In genomic region chr1:160146107-160146506, GRCh38 we compare ENCODE assay signal across 28 cellular contexts. TPM values are rescaled to one million over a fixed set of nuclear protein-coding genes. Genes with fewer than 3 reads are reported as not detected.
"Had no signal": no experiment of that assay in that cellular context is flagged by ENCODE, and none has a peak within 500 bp of the region (broad histone marks: within the 10 kb centered on the region; RNA-seq: fewer than 3 reads in every experiment).

No MANE protein-coding gene starts in this region.

- H3K27ac Mint-ChIP-seq: stimulated activated effector memory CD8-positive, alpha-beta T cell treated with anti-CD3 and anti-CD28 coated beads, Interleukin-12 subunit alpha, Interleukin-12 subunit beta, amount 100 ng/mL, for 72 hours; stimulated activated memory B cell treated with anti-CD40 and anti-IgM and Interleukin-4, amounts not matched to agents 10 μg/mL and 1 μg/mL and 100 μg/mL, for 72 hours; stimulated activated naive B cell treated with anti-CD40 and anti-IgM and Interleukin-4, amounts not matched to agents 10 μg/mL and 1 μg/mL and 100 μg/mL, for 72 hours; stimulated activated naive CD8-positive, alpha-beta T cell treated with anti-CD3 and anti-CD28 coated beads, Interleukin-15, amount 100 ng/mL, for 72 hours; stimulated activated naive CD8-positive, alpha-beta T cell treated with anti-CD3 and anti-CD28 coated beads, Interleukin-15, Interleukin-2, amounts not matched to agents 100 ng/mL and 50 ng/mL, for 24 hours; type B pancreatic cell had no signal

- H3K27me3 ChIP-seq: suprapubic skin, testis, thyroid gland, tibial artery, tibial nerve, transverse colon, upper lobe of left lung, upper lobe of right lung, uterus, vagina had no signal

- H3K27ac ChIP-seq: stomach, suprapubic skin, testis, thyroid gland, tibial nerve, transverse colon, upper lobe of left lung, upper lobe of right lung, uterus, vagina had no signal

- ATAC-seq: stimulated activated effector memory CD8-positive, alpha-beta T cell treated with anti-CD3 and anti-CD28 coated beads, Interleukin-12 subunit alpha, Interleukin-12 subunit beta, amount 100 ng/mL, for 72 hours; stimulated activated memory B cell treated with anti-CD40 and anti-IgM and Interleukin-4, amounts not matched to agents 10 μg/mL and 1 μg/mL and 100 μg/mL, for 72 hours; stimulated activated naive B cell treated with anti-CD40 and anti-IgM and Interleukin-4, amounts not matched to agents 10 μg/mL and 1 μg/mL and 100 μg/mL, for 72 hours; stimulated activated naive CD8-positive, alpha-beta T cell treated with anti-CD3 and anti-CD28 coated beads, Interleukin-15, amount 100 ng/mL, for 72 hours; stimulated activated naive CD8-positive, alpha-beta T cell treated with anti-CD3 and anti-CD28 coated beads, Interleukin-15, Interleukin-2, amounts not matched to agents 100 U/mL and 50 U/mL, for 24 hours; upper lobe of right lung had no signal

- DNase-seq: stimulated activated CD4-positive, alpha-beta T cell treated with anti-CD3 and anti-CD28 coated beads, Interleukin-2, amount 100 ng/mL, for 48 hours; stimulated activated CD4-positive, alpha-beta T cell treated with anti-CD3 and anti-CD28 coated beads, Interleukin-4, amount 100 ng/mL, for 1 hour; stimulated activated CD4-positive, alpha-beta T cell treated with anti-CD3 and anti-CD28 coated beads, Interleukin-4, amount 100 ng/mL, for 24 hours; stimulated activated CD4-positive, alpha-beta T cell treated with anti-CD3 and anti-CD28 coated beads, Interleukin-4, amount 100 ng/mL, for 4 hours; stimulated activated CD8-positive, alpha-beta memory T cell treated with anti-CD3 and anti-CD28 coated beads, Interleukin-4, amount 100 ng/mL, for 48 hours; stimulated activated naive B cell treated with anti-CD40 and anti-IgM and Interleukin-4, amounts not matched to agents 10 μg/mL and 1 μg/mL and 100 μg/mL, for 72 hours; stimulated activated naive CD4-positive, alpha-beta T cell; stimulated activated naive CD4-positive, alpha-beta T cell treated with Interleukin-2 at 50 U/mL for 16 hours; stimulated activated naive CD8-positive, alpha-beta T cell treated with anti-CD3 and anti-CD28 coated beads, Interleukin-15, amount 100 ng/mL, for 72 hours; stimulated activated naive CD8-positive, alpha-beta T cell treated with anti-CD3 and anti-CD28 coated beads, Interleukin-15, Interleukin-2, amounts not matched to agents 100 U/mL and 50 U/mL, for 24 hours; stomach; substantia nigra; testis; thyroid gland; tibial artery; transverse colon; trophoblast cell; upper lobe of left lung; upper lobe of right lung; uterus had no signal

- H3K36me3 Mint-ChIP-seq: stimulated activated effector memory CD8-positive, alpha-beta T cell treated with anti-CD3 and anti-CD28 coated beads, Interleukin-12 subunit alpha, Interleukin-12 subunit beta, amount 100 ng/mL, for 72 hours; stimulated activated memory B cell treated with anti-CD40 and anti-IgM and Interleukin-4, amounts not matched to agents 10 μg/mL and 1 μg/mL and 100 μg/mL, for 72 hours; stimulated activated naive B cell treated with anti-CD40 and anti-IgM and Interleukin-4, amounts not matched to agents 10 μg/mL and 1 μg/mL and 100 μg/mL, for 72 hours; type B pancreatic cell had no signal

- H3K9me3 ChIP-seq: stomach, suprapubic skin, testis, thoracic aorta, thyroid gland, tibial artery, tibial nerve, transverse colon, upper lobe of left lung, upper lobe of right lung, uterus, vagina had no signal

- H3K27me3 Mint-ChIP-seq: type B pancreatic cell had no signal

- H3K4me3 ChIP-seq: stomach, suprapubic skin, testis, thoracic aorta, thyroid gland, tibial artery, tibial nerve, transverse colon, upper lobe of left lung, upper lobe of right lung, uterus, vagina had no signal

- H3K4me3 Mint-ChIP-seq: stimulated activated effector memory CD8-positive, alpha-beta T cell treated with anti-CD3 and anti-CD28 coated beads, Interleukin-12 subunit alpha, Interleukin-12 subunit beta, amount 100 ng/mL, for 72 hours; stimulated activated memory B cell treated with anti-CD40 and anti-IgM and Interleukin-4, amounts not matched to agents 10 μg/mL and 1 μg/mL and 100 μg/mL, for 72 hours; stimulated activated naive B cell treated with anti-CD40 and anti-IgM and Interleukin-4, amounts not matched to agents 10 μg/mL and 1 μg/mL and 100 μg/mL, for 72 hours; stimulated activated naive CD8-positive, alpha-beta T cell treated with anti-CD3 and anti-CD28 coated beads, Interleukin-15, amount 100 ng/mL, for 72 hours; stimulated activated naive CD8-positive, alpha-beta T cell treated with anti-CD3 and anti-CD28 coated beads, Interleukin-15, Interleukin-2, amounts not matched to agents 100 ng/mL and 50 ng/mL, for 24 hours; type B pancreatic cell had no signal

- H3K4me1 ChIP-seq: stomach, testis, thyroid gland, upper lobe of left lung, upper lobe of right lung, uterus, vagina had no signal

- H3K36me3 ChIP-seq: stomach, suprapubic skin, thyroid gland, transverse colon, upper lobe of left lung, upper lobe of right lung, uterus, vagina had no signal

- H3K4me1 Mint-ChIP-seq: stimulated activated effector memory CD8-positive, alpha-beta T cell treated with anti-CD3 and anti-CD28 coated beads, Interleukin-12 subunit alpha, Interleukin-12 subunit beta, amount 100 ng/mL, for 72 hours; stimulated activated naive CD8-positive, alpha-beta T cell treated with anti-CD3 and anti-CD28 coated beads, Interleukin-15, amount 100 ng/mL, for 72 hours had no signal

- H3K9me3 Mint-ChIP-seq: stimulated activated effector memory CD8-positive, alpha-beta T cell treated with anti-CD3 and anti-CD28 coated beads, Interleukin-12 subunit alpha, Interleukin-12 subunit beta, amount 100 ng/mL, for 72 hours; stimulated activated memory B cell treated with anti-CD40 and anti-IgM and Interleukin-4, amounts not matched to agents 10 μg/mL and 1 μg/mL and 100 μg/mL, for 72 hours; stimulated activated naive B cell treated with anti-CD40 and anti-IgM and Interleukin-4, amounts not matched to agents 10 μg/mL and 1 μg/mL and 100 μg/mL, for 72 hours; stimulated activated naive CD8-positive, alpha-beta T cell treated with anti-CD3 and anti-CD28 coated beads, Interleukin-15, amount 100 ng/mL, for 72 hours; stimulated activated naive CD8-positive, alpha-beta T cell treated with anti-CD3 and anti-CD28 coated beads, Interleukin-15, Interleukin-2, amounts not matched to agents 100 ng/mL and 50 ng/mL, for 24 hours; type B pancreatic cell had no signal

RNA-seq across cellular contexts. Expression of gene ATP1A4, which starts 5.3 kb away (rescaled TPM):
- total RNA-seq: suprapubic skin, thyroid gland, vagina had no signal

RNA-seq across cellular contexts. Expression of gene CASQ1, which starts 44.3 kb away (rescaled TPM):
- total RNA-seq: suprapubic skin, thyroid gland, vagina had no signal
